Comparison of ENCODE assay signal across 13 cellular contexts in genomic region chr10:6494934-6495592, GRCh38.
DNase-seq lines count a peak whose midpoint lies in the region; ATAC-seq, FAIRE-seq and TF ChIP-seq lines count a peak whose summit lies in the region.
"Had no signal": no experiment of that assay in that cellular context is flagged by ENCODE, and none has a peak within 500 bp of the region (broad histone marks: within the 10 kb centered on the region; RNA-seq: fewer than 3 reads in every experiment).

No MANE protein-coding gene starts in this region.

- no peaks in the 10 kb centered on the region for H3K79me2 ChIP-seq in HepG2 (ENCODE audit: insufficient read depth, low read length)

- H3K36me3 Mint-ChIP-seq in activated CD8-positive, alpha-beta memory T cell treated with anti-CD3 and anti-CD28 coated beads, Interleukin-2, amount 10 ng/mL, durations not matched to agents 7 days and 5 days, result peaks cover 48% of the 10 kb centered on the region

- POLR2A ChIA-PET in HepG2 (lab: Yijun Ruan, JAX), result no interaction called here

- H3K9ac ChIP-seq in HepG2 (ENCODE audit: insufficient read depth, low read depth, low read length), result no peak overlapping the region

- no peaks in the 10 kb centered on the region for H3K4me1 ChIP-seq in HepG2 (ENCODE audit: insufficient read depth, low read length)
- H3K4me1 ChIP-seq: pancreas, tibial artery had no signal

- no peak overlapping the region for H3K27ac ChIP-seq in HepG2 (ENCODE audit: extremely low read length, insufficient read depth, low read length)
- H3K27ac ChIP-seq: pancreas, tibial artery had no signal

- TF ChIP-seq POLR2A in HepG2 (IDR thresholded peaks at IDR 0.05; ENCODE audit: insufficient read depth in 1 of 2, low read depth in 2 of 2, low read length in 2 of 2), result no peak

- BruUV-seq in HepG2 (replicated peaks; lab: Mats Ljungman, UMichigan), result no TSS peak

- peak overlapping the region; percentile 24; the same call in 1 of the 2 replicates for H3K4me2 ChIP-seq in HepG2 (ENCODE audit: low read depth, low read length)

- no peaks in the 10 kb centered on the region for H3K9me3 ChIP-seq in HepG2 (ENCODE audit: low read length)
- H3K9me3 ChIP-seq: pancreas, tibial artery had no signal

- peak; percentile 15 for DNase-seq in AG20443 (ENCODE audit: low spot score)
- peak; percentile 84 for DNase-seq in activated CD8-positive, alpha-beta memory T cell treated with anti-CD3 and anti-CD28 coated beads, Interleukin-2, amount 10 ng/mL, durations not matched to agents 7 days and 5 days
- no peak for DNase-seq in HepG2 (ENCODE audit: low spot score)
- DNase-seq in G401 (ENCODE audit: low spot score), result no peak
- DNase-seq in left ventricle myocardium superior, result no peak
- no peak for DNase-seq in GM19238 (ENCODE audit: insufficient read length, low spot score)
- DNase-seq: GOT3, pancreas, tibial artery had no signal

- no peak overlapping the region for H3K27ac Mint-ChIP-seq in activated CD8-positive, alpha-beta memory T cell treated with anti-CD3 and anti-CD28 coated beads, Interleukin-2, amount 10 ng/mL, durations not matched to agents 7 days and 5 days
- H3K27ac Mint-ChIP-seq: IgD-negative memory B cell had no signal

- no peaks in the 10 kb centered on the region for H4K20me1 ChIP-seq in HepG2 (ENCODE audit: insufficient read depth, low read length)

- CTCF ChIA-PET in activated CD8-positive, alpha-beta memory T cell treated with anti-CD3 and anti-CD28 coated beads, Interleukin-2, amount 10 ng/mL, durations not matched to agents 7 days and 5 days (lab: Charles Lee), result interaction anchor here (0.9 to 5.2 kb wide), 5 partner anchors 12 to 63 kb away, joined by 3 to 28 read pairs (median 6); no protein-coding TSS in a partner anchor
- CTCF ChIA-PET in HepG2 (lab: Yijun Ruan, JAX; ENCODE audit: low intra/inter-chr PET ratio, low total read pairs), result no interaction called here

- no peak for FAIRE-seq in HepG2 (lab: Jason Lieb, UNC)
- FAIRE-seq: pancreas, TTC549 had no signal

- no peak overlapping the region for H3K4me3 Mint-ChIP-seq in activated CD8-positive, alpha-beta memory T cell treated with anti-CD3 and anti-CD28 coated beads, Interleukin-2, amount 10 ng/mL, durations not matched to agents 7 days and 5 days
- H3K4me3 Mint-ChIP-seq: IgD-negative memory B cell had no signal

- TF ChIP-seq EP300 in HepG2 (IDR thresholded peaks at IDR 0.05; ENCODE audit: low read depth in 2 of 2, low read length in 2 of 2) (no peak), HepG2 (CRISPR knock-in tag; IDR thresholded peaks at IDR 0.05; ENCODE audit: borderline replicate concordance) (no peak)

- intact Hi-C loops in HepG2 (cut with micrococcal nuclease; ENCODE audit: unreplicated experiment), result no loop called here
- intact Hi-C loops in left ventricle myocardium superior (cut with micrococcal nuclease), result no loop called here

- peak overlapping the region in 2 of 3 experiments; percentile 5 to 27; a peak in 2 of 6 replicates for H3K4me3 ChIP-seq in HepG2 (replicated peaks in 1 of 3; ENCODE audit: insufficient read depth in 1 of 3, low read depth in 2 of 3, low read length in 3 of 3)
- H3K4me3 ChIP-seq: pancreas, tibial artery had no signal

- H3K9me3 Mint-ChIP-seq in activated CD8-positive, alpha-beta memory T cell treated with anti-CD3 and anti-CD28 coated beads, Interleukin-2, amount 10 ng/mL, durations not matched to agents 7 days and 5 days (ENCODE audit: low read depth), result no peaks in the 10 kb centered on the region
- H3K9me3 Mint-ChIP-seq: IgD-negative memory B cell had no signal

- H3K27me3 ChIP-seq in HepG2 (ENCODE audit: control insufficient read depth in 1 of 2, insufficient read depth in 2 of 2, low read length in 2 of 2), result peaks cover 1 to 14% of the 10 kb centered on the region in 2 experiments; a peak in 4 of 5 replicates
- H3K27me3 ChIP-seq: pancreas, tibial artery had no signal

- H3K36me3 ChIP-seq in HepG2 (replicated peaks in 1 of 2; ENCODE audit: control insufficient read depth in 1 of 2, insufficient read depth in 2 of 2, low read length in 2 of 2), result no peaks in the 10 kb centered on the region
- H3K36me3 ChIP-seq: pancreas, tibial artery had no signal

- in situ Hi-C loops in HepG2 (cut with HindIII; ENCODE audit: extremely low pct_ligation_motif_present, low pct_unique_long_range_greater_than_20kb) (no loop called here), G401 (cut with HindIII; ENCODE audit: low sequenced_read_pairs) (no loop called here)

- 36% methylated on average over 13 of the region's 13 CpGs for WGBS in HepG2 (ENCODE audit: low lambda C conversion rate)

- no peak overlapping the region for H2AFZ ChIP-seq in HepG2 (ENCODE audit: low read length)

- no peak for TF ChIP-seq RAD21 in HepG2 (CRISPR knock-in tag; IDR thresholded peaks at IDR 0.05)

- H3K27me3 Mint-ChIP-seq in activated CD8-positive, alpha-beta memory T cell treated with anti-CD3 and anti-CD28 coated beads, Interleukin-2, amount 10 ng/mL, durations not matched to agents 7 days and 5 days, result no peaks in the 10 kb centered on the region

- peaks cover 31% of the 10 kb centered on the region for H3K4me1 Mint-ChIP-seq in activated CD8-positive, alpha-beta memory T cell treated with anti-CD3 and anti-CD28 coated beads, Interleukin-2, amount 10 ng/mL, durations not matched to agents 7 days and 5 days

- peak; percentile 62 for ATAC-seq in HG02870 (IDR thresholded peaks at IDR 0.05; ENCODE audit: unreplicated experiment)
- peak; percentile 70 for ATAC-seq in activated CD8-positive, alpha-beta memory T cell treated with anti-CD3 and anti-CD28 coated beads, Interleukin-2, amount 10 ng/mL, durations not matched to agents 7 days and 5 days
- ATAC-seq in HepG2, result peak; percentile 30; the same call in 1 of the 3 replicates
- ATAC-seq in GM21619 (IDR thresholded peaks at IDR 0.05; ENCODE audit: unreplicated experiment), result no peak
- ATAC-seq in left ventricle myocardium superior, result no peak
- ATAC-seq: pancreas had no signal

- TF ChIP-seq CTCF in HepG2 (CRISPR knock-in tag; IDR thresholded peaks at IDR 0.05), result no peak

TF ChIP-seq in HepG2, 621 proteins besides CTCF, POLR2A, EP300 and RAD21:
- TF ChIP-seq ZZZ3 (CRISPR knock-in tag; IDR thresholded peaks at IDR 0.05; ENCODE audit: borderline replicate concordance) (no peak), NONO (IDR thresholded peaks at IDR 0.05) (no peak), NONO (CRISPR knock-in tag; conservative IDR thresholded peaks at IDR 0.05) (no peak), ZNF20 (CRISPR knock-in tag; IDR thresholded peaks at IDR 0.05) (no peak)

Comparison
In these comparisons a context has a peak if more than half of its experiments do, and no peak if none do; other contexts are left out.
1. DNase-seq: peak in AG20443 (single experiment) and activated CD8-positive, alpha-beta memory T cell treated with anti-CD3 and anti-CD28 coated beads, Interleukin-2, amount 10 ng/mL, durations not matched to agents 7 days and 5 days (single experiment); none in HepG2 (single experiment), G401 (single experiment), left ventricle myocardium superior (single experiment) and GM19238 (single experiment).
2. ATAC-seq: peak in HG02870 (single experiment), activated CD8-positive, alpha-beta memory T cell treated with anti-CD3 and anti-CD28 coated beads, Interleukin-2, amount 10 ng/mL, durations not matched to agents 7 days and 5 days (single experiment) and HepG2 (single experiment); none in GM21619 (single experiment) and left ventricle myocardium superior (single experiment).